ENCODE assay signal across 8 cellular contexts in the genomic region with DNA sequence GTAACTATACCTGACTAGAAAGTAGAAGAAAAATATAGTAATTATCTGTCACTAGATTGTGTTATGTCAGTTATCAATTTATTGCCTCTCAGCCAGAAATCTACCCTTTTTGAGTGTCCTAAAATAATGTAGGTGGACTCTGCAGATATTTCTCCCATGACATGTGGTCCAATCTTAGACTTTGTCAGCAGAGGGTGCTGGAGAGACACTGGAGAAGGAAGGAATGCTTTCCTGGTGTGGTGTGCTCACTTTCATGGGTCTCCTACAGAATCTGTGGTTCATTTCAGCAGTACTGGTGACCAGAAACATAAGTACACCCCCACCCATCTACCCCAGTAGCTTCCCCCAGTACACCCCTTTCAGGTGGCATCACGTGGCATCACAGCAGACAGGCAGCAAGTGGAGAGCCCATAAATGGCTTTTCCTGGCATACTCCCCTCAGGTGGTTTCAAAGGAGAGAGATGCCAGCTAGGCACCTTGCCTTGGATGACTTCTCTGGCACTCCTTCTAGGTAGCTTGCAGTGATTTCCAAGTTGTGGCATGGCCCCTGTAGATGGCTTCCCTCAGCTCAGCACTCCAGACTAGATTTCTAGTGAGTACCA.
DNase-seq lines count a peak whose midpoint lies in the region; ATAC-seq, FAIRE-seq and TF ChIP-seq lines count a peak whose summit lies in the region.

No MANE protein-coding gene starts in this region.

- no peak overlapping the region for H3K27ac ChIP-seq in keratinocyte (ENCODE audit: control insufficient read depth, insufficient read depth, low read length)

- no peaks in the 10 kb centered on the region for H3K9me3 ChIP-seq in keratinocyte (ENCODE audit: control insufficient read depth, low read depth, low read length)

- POLR2A ChIA-PET in HEK293T (lab: Yijun Ruan, JAX) = no interaction called here

- no peaks in the 10 kb centered on the region for H3K79me2 ChIP-seq in keratinocyte (ENCODE audit: control insufficient read depth, insufficient read depth, low read length)

- H3K27me3 ChIP-seq in keratinocyte (ENCODE audit: control insufficient read depth, extremely low read depth, insufficient read depth, low read length) = no peaks in the 10 kb centered on the region

- no peak for ATAC-seq in HG03354 (IDR thresholded peaks at IDR 0.05; ENCODE audit: poor library complexity, severe bottlenecking, unreplicated experiment)

- H2AFZ ChIP-seq in keratinocyte (ENCODE audit: control insufficient read depth, low read length) = no peak overlapping the region

- peaks cover 5% of the 10 kb centered on the region for H3K4me1 ChIP-seq in keratinocyte (ENCODE audit: control insufficient read depth, extremely low read depth, insufficient read depth, low read length)

- DNase-seq in COLO668 (lab: John Stamatoyannopoulos, UW; ENCODE audit: unreplicated experiment) = peak; percentile 9
- DNase-seq in HEK293T (ENCODE audit: extremely low spot score) = peak; percentile 61
- peak; percentile 22 for DNase-seq in SW480 (ENCODE audit: low spot score)
- no peak for DNase-seq in keratinocyte (ENCODE audit: low read depth, low spot score)
- DNase-seq in NCI-H187 treated with DMSO at 0.1 percent for 48 hours (lab: John Stamatoyannopoulos, UW) = no peak
- no peak for DNase-seq in NK-92 treated with Interleukin-12 subunit alpha and Interleukin-12 subunit beta, amount 100 ng/mL, for 24 hours (lab: John Stamatoyannopoulos, UW)
- no peak for DNase-seq in effector CD4-positive, alpha-beta T cell

- TF ChIP-seq CTCF in keratinocyte (optimal IDR thresholded peaks at IDR 0.05 in 1 of 3, IDR thresholded peaks at IDR 0.05 in 1 of 3, conservative IDR thresholded peaks at IDR 0.05 in 1 of 3; ENCODE audit: extremely low read depth in 1 of 3, insufficient read depth in 2 of 3, low read length in 3 of 3) = peak; percentile 72 to 79 (median 74)

- dilution Hi-C loops in keratinocyte (cut with MboI; ENCODE audit: extremely low pct_ligation_motif_present, low sequenced_read_pairs) = no loop called here

- H3K4me2 ChIP-seq in keratinocyte (ENCODE audit: control insufficient read depth, extremely low read depth, insufficient read depth, low read depth, low read length) = no peak overlapping the region

- H4K20me1 ChIP-seq in keratinocyte (ENCODE audit: control insufficient read depth, extremely low read depth, insufficient read depth, low read length) = no peaks in the 10 kb centered on the region

- peak; percentile 85 for FAIRE-seq in keratinocyte (lab: Jason Lieb, UNC)

- no peaks in the 10 kb centered on the region for H3K36me3 ChIP-seq in keratinocyte (ENCODE audit: control insufficient read depth in 2 of 2, extremely low read depth in 1 of 2, insufficient read depth in 2 of 2, low read length in 2 of 2)

- H3K9ac ChIP-seq in keratinocyte (ENCODE audit: control insufficient read depth, extremely low read depth, insufficient read depth, low read length) = no peak overlapping the region

- no peak overlapping the region for H3K4me3 ChIP-seq in keratinocyte (ENCODE audit: control insufficient read depth in 2 of 3, extremely low read depth in 1 of 3, insufficient read depth in 2 of 3, low read depth in 1 of 3, low read length in 3 of 3)

- CTCF ChIA-PET in HEK293T (lab: Yijun Ruan, JAX) = interaction anchor here (1.1 kb wide), 1 partner anchor 106 kb away, joined by 3 read pairs; no protein-coding TSS in a partner anchor

- no peaks in the 10 kb centered on the region for H3K9me1 ChIP-seq in keratinocyte (ENCODE audit: control insufficient read depth, extremely low read depth, insufficient read depth, low read length)

TF ChIP-seq in HEK293T, 16 proteins besides CTCF, POLR2A, EP300 and RAD21:
- TF ChIP-seq ARNT (IDR thresholded peaks at IDR 0.05) = no peak
- no peak for TF ChIP-seq TARDBP (IDR thresholded peaks at IDR 0.05)
- TF ChIP-seq CTBP1 (IDR thresholded peaks at IDR 0.05; ENCODE audit: borderline replicate concordance) = no peak
- no peak for TF ChIP-seq ELF4 (IDR thresholded peaks at IDR 0.05)
TF ChIP-seq in HEK293T: peak in this region for 0.

Comparison
In these comparisons a context has a peak if more than half of its experiments do, and no peak if none do; other contexts are left out.
1. DNase-seq: peak in COLO668 (single experiment), HEK293T (single experiment) and SW480 (single experiment); none in keratinocyte (single experiment), NCI-H187 treated with DMSO at 0.1 percent for 48 hours (single experiment), NK-92 treated with Interleukin-12 subunit alpha and Interleukin-12 subunit beta, amount 100 ng/mL, for 24 hours (single experiment) and effector CD4-positive, alpha-beta T cell (single experiment).